1 cellular context compared by ENCODE assay signal in the genomic region with DNA sequence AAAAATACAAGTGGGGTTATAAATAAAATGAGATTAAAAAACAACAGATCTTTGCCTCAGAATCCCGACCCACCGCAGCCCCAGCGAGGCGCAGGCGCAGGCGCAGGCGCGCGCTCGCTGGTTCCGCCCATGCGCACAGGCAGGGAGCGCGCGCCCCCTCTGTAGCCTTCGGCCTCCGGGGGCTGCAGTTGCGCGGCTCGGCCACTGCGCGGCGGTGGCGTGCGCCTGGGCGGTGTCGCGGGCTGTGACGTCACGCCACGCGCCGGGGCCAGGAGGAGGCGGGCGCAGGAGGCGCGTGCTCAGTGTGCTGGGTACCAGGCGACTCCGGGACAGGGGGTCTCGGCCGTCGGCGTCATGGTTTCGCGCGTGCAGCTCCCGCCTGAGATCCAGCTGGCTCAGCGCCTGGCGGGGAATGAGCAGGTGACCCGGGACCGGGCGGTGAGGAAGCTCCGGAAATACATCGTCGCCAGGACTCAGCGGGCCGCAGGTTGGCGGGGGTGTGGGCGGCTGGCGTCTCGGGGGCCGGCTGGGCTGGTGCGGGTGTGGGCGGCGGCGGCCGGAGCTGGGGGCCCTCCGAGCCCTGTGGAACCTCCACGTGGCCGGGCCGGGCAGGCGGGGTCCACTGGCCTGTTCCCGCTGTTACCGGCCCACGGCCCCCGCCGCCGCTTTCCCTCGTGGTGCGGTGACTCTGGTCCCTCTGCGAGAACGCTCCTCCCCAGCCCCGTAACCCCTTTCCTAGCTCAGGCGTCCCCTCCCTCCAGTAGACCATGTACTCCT.
TF ChIP-seq lines count a peak whose summit lies in the region.

A gene with protein sequence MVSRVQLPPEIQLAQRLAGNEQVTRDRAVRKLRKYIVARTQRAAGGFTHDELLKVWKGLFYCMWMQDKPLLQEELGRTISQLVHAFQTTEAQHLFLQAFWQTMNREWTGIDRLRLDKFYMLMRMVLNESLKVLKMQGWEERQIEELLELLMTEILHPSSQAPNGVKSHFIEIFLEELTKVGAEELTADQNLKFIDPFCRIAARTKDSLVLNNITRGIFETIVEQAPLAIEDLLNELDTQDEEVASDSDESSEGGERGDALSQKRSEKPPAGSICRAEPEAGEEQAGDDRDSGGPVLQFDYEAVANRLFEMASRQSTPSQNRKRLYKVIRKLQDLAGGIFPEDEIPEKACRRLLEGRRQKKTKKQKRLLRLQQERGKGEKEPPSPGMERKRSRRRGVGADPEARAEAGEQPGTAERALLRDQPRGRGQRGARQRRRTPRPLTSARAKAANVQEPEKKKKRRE (plus strand): TSS at position 302 of the 777 bp plus-strand sequence. CDS start 53 bp downstream, at position 355.

TF ChIP-seq in HEK293, 187 proteins besides CTCF, POLR2A, EP300 and RAD21 (continued from another document):
- TF ChIP-seq, protein P1, sequence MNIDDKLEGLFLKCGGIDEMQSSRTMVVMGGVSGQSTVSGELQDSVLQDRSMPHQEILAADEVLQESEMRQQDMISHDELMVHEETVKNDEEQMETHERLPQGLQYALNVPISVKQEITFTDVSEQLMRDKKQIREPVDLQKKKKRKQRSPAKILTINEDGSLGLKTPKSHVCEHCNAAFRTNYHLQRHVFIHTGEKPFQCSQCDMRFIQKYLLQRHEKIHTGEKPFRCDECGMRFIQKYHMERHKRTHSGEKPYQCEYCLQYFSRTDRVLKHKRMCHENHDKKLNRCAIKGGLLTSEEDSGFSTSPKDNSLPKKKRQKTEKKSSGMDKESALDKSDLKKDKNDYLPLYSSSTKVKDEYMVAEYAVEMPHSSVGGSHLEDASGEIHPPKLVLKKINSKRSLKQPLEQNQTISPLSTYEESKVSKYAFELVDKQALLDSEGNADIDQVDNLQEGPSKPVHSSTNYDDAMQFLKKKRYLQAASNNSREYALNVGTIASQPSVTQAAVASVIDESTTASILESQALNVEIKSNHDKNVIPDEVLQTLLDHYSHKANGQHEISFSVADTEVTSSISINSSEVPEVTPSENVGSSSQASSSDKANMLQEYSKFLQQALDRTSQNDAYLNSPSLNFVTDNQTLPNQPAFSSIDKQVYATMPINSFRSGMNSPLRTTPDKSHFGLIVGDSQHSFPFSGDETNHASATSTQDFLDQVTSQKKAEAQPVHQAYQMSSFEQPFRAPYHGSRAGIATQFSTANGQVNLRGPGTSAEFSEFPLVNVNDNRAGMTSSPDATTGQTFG (tag by site-specific recombination; IDR thresholded peaks at IDR 0.05; ENCODE audit: borderline replicate concordance) = no peak
- TF ChIP-seq ZNF121 (tag by site-specific recombination; IDR thresholded peaks at IDR 0.05) = no peak
- no peak for TF ChIP-seq ZNF274 (IDR thresholded peaks at IDR 0.05; ENCODE audit: low read length)
- no peak for TF ChIP-seq ZNF274 (tag by site-specific recombination; IDR thresholded peaks at IDR 0.05; ENCODE audit: borderline replicate concordance)
- no peak for TF ChIP-seq ZNF473 (tag by site-specific recombination; IDR thresholded peaks at IDR 0.05)
- 0 out of 2 replicates have a peak, but pooled peaks have one; percentile 92 for TF ChIP-seq ZNF600 (tag by site-specific recombination; IDR thresholded peaks at IDR 0.05)
- TF ChIP-seq ZNF155 (tag by site-specific recombination; IDR thresholded peaks at IDR 0.05) = no peak
- TF ChIP-seq ZNF664 (tag by site-specific recombination; IDR thresholded peaks at IDR 0.05) = no peak
- TF ChIP-seq, protein P2, sequence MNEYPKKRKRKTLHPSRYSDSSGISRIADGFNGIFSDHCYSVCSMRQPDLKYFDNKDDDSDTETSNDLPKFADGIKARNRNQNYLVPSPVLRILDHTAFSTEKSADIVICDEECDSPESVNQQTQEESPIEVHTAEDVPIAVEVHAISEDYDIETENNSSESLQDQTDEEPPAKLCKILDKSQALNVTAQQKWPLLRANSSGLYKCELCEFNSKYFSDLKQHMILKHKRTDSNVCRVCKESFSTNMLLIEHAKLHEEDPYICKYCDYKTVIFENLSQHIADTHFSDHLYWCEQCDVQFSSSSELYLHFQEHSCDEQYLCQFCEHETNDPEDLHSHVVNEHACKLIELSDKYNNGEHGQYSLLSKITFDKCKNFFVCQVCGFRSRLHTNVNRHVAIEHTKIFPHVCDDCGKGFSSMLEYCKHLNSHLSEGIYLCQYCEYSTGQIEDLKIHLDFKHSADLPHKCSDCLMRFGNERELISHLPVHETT (tag by site-specific recombination; IDR thresholded peaks at IDR 0.05) = peak; percentile 50
- no peak for TF ChIP-seq ZNF777 (tag by site-specific recombination; IDR thresholded peaks at IDR 0.05; ENCODE audit: borderline replicate concordance)
- no peak for TF ChIP-seq ZNF548 (tag by site-specific recombination; IDR thresholded peaks at IDR 0.05)
- peak; percentile 85 for TF ChIP-seq ZBTB21 (tag by site-specific recombination; IDR thresholded peaks at IDR 0.05)
- TF ChIP-seq, protein P3, sequence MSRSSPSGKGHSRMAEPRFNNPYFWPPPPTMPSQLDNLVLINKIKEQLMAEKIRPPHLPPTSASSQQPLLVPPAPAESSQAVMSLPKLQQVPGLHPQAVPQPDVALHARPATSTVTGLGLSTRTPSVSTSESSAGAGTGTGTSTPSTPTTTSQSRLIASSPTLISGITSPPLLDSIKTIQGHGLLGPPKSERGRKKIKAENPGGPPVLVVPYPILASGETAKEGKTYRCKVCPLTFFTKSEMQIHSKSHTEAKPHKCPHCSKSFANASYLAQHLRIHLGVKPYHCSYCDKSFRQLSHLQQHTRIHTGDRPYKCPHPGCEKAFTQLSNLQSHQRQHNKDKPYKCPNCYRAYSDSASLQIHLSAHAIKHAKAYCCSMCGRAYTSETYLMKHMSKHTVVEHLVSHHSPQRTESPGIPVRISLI (tag by site-specific recombination; IDR thresholded peaks at IDR 0.05) = no peak
- TF ChIP-seq, protein P4, sequence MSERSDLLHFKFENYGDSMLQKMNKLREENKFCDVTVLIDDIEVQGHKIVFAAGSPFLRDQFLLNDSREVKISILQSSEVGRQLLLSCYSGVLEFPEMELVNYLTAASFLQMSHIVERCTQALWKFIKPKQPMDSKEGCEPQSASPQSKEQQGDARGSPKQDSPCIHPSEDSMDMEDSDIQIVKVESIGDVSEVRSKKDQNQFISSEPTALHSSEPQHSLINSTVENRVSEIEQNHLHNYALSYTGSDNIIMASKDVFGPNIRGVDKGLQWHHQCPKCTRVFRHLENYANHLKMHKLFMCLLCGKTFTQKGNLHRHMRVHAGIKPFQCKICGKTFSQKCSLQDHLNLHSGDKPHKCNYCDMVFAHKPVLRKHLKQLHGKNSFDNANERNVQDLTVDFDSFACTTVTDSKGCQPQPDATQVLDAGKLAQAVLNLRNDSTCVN (tag by site-specific recombination; optimal IDR thresholded peaks at IDR 0.05) = peak; percentile 97
- no peak for TF ChIP-seq ZNF623 (tag by site-specific recombination; IDR thresholded peaks at IDR 0.05)
- TF ChIP-seq BCL11B (tag by site-specific recombination; IDR thresholded peaks at IDR 0.05; ENCODE audit: low read depth) = peak; percentile 29; the same call in 1 of the 2 replicates
- no peak for TF ChIP-seq ZNF549 (tag by site-specific recombination; IDR thresholded peaks at IDR 0.05)
- no peak for TF ChIP-seq ZNF138 (tag by site-specific recombination; IDR thresholded peaks at IDR 0.05; ENCODE audit: borderline replicate concordance)
- TF ChIP-seq ZNF140 (tag by site-specific recombination; IDR thresholded peaks at IDR 0.05) = no peak
- no peak; the same call in 1 of the 2 replicates for TF ChIP-seq KLF7 (tag by site-specific recombination; IDR thresholded peaks at IDR 0.05; ENCODE audit: borderline replicate concordance)
- TF ChIP-seq, protein P5, sequence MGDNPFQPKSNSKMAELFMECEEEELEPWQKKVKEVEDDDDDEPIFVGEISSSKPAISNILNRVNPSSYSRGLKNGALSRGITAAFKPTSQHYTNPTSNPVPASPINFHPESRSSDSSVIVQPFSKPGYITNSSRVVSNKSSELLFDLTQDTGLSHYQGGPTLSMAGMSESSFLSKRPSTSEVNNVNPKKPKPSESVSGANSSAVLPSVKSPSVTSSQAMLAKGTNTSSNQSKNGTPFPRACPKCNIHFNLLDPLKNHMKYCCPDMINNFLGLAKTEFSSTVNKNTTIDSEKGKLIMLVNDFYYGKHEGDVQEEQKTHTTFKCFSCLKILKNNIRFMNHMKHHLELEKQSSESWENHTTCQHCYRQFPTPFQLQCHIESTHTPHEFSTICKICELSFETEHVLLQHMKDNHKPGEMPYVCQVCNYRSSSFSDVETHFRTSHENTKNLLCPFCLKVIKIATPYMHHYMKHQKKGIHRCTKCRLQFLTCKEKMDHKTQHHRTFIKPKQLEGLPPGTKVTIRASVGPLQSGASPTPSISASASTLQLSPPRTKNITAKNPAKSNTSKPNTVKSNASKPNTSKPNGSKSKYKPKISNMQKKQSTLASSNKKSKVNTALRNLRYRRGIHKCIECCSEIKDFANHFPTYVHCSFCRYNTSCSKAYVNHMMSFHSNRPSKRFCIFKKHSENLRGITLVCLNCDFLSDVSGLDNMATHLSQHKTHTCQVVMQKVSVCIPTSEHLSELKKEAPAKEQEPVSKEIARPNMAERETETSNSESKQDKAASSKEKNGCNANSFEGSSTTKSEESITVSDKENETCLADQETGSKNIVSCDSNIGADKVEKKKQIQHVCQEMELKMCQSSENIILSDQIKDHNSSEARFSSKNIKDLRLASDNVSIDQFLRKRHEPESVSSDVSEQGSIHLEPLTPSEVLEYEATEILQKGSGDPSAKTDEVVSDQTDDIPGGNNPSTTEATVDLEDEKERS (tag by site-specific recombination; IDR thresholded peaks at IDR 0.05) = no peak
- TF ChIP-seq ZNF2 (tag by site-specific recombination; IDR thresholded peaks at IDR 0.05) = no peak
- peak; percentile 60 for TF ChIP-seq ZBTB8A (tag by site-specific recombination; IDR thresholded peaks at IDR 0.05)
- TF ChIP-seq, protein P6, sequence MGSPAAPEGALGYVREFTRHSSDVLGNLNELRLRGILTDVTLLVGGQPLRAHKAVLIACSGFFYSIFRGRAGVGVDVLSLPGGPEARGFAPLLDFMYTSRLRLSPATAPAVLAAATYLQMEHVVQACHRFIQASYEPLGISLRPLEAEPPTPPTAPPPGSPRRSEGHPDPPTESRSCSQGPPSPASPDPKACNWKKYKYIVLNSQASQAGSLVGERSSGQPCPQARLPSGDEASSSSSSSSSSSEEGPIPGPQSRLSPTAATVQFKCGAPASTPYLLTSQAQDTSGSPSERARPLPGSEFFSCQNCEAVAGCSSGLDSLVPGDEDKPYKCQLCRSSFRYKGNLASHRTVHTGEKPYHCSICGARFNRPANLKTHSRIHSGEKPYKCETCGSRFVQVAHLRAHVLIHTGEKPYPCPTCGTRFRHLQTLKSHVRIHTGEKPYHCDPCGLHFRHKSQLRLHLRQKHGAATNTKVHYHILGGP (tag by site-specific recombination; IDR thresholded peaks at IDR 0.05) = no peak
- no peak for TF ChIP-seq BCL11A (tag by site-specific recombination; IDR thresholded peaks at IDR 0.05; ENCODE audit: low read depth)
- TF ChIP-seq ZFP3 (tag by site-specific recombination; IDR thresholded peaks at IDR 0.05; ENCODE audit: low read depth) = no peak
- peak; percentile 83; the same call in 1 of the 2 replicates for TF ChIP-seq ZNF184 (tag by site-specific recombination; IDR thresholded peaks at IDR 0.05)
TF ChIP-seq in HEK293: peak in this region for 53.
